ENCODE assay signal across 10 cellular contexts in genomic region chr6:108168501-108168979, GRCh38. TPM values are rescaled to one million over a fixed set of nuclear protein-coding genes. Genes with fewer than 3 reads are reported as not detected.
A peak's percentile ranks its signal among the peaks of the same experiment; 100 is the strongest.
DNase-seq lines count a peak whose midpoint lies in the region; ATAC-seq and TF ChIP-seq lines count a peak whose summit lies in the region.
"Had no signal": no experiment of that assay in that cellular context is flagged by ENCODE, and none has a peak within 500 bp of the region (broad histone marks: within the 10 kb centered on the region; RNA-seq: fewer than 3 reads in every experiment).

No MANE protein-coding gene starts in this region.

- H3K36me3 Mint-ChIP-seq in MCF 10A (ENCODE audit: insufficient read depth, unreplicated experiment), result no peaks in the 10 kb centered on the region
- H3K36me3 Mint-ChIP-seq: mesothelial cell of epicardium had no signal

- intact Hi-C loops in breast epithelium (cut with DNase I; ENCODE audit: low total_unique reads) (no loop called here), MCF 10A (cut with micrococcal nuclease) (no loop called here)

- peak overlapping the region; percentile 13 to 59 (median 33) for H3K4me3 ChIP-seq in breast epithelium
- H3K4me3 ChIP-seq in urinary bladder (ENCODE audit: low read depth, low read length), result peak overlapping the region; percentile 8

- ATAC-seq in HG03196 (IDR thresholded peaks at IDR 0.05; ENCODE audit: unreplicated experiment), result no peak

- no peaks in the 10 kb centered on the region for H3K9me3 Mint-ChIP-seq in MCF 10A (ENCODE audit: unreplicated experiment)
- H3K9me3 Mint-ChIP-seq: mesothelial cell of epicardium; T-helper 1 cell treated with Interleukin-12 subunit alpha and Interleukin-12 subunit beta and Interleukin-4 antibody, amounts not matched to agents 30 μg/mL and 1 μg/mL, for 36 hours had no signal

- BruUV-seq in MCF 10A (replicated peaks; lab: Mats Ljungman, UMichigan), result no TSS peak

- peaks cover 13 to 86% of the 10 kb centered on the region in 2 donors for H3K27me3 ChIP-seq in breast epithelium

- H3K36me3 ChIP-seq in breast epithelium (no peaks in the 10 kb centered on the region), urinary bladder (ENCODE audit: insufficient read depth) (no peaks in the 10 kb centered on the region)

- CTCF ChIA-PET in MCF 10A (lab: Yijun Ruan, JAX), result no interaction called here

- H3K27ac Mint-ChIP-seq in MCF 10A (ENCODE audit: low read depth, unreplicated experiment), result no peak overlapping the region
- H3K27ac Mint-ChIP-seq: mesothelial cell of epicardium had no signal

- WGBS in urinary bladder, result 4% methylated on average over 34 of the region's 34 CpGs

- no peaks in the 10 kb centered on the region for H3K9me3 ChIP-seq in breast epithelium

- DNase-seq in breast epithelium (ENCODE audit: low spot score in 2 of 2) (no peak), MCF 10A (ENCODE audit: unreplicated experiment) (no peak), caudate nucleus (lab: John Stamatoyannopoulos, UW) (peak in 8 of 61 donors; percentile 6 to 41 (median 19)), lung microvascular endothelial cell (ENCODE audit: low read depth in 2 of 2) (peak; percentile 35 to 50), NCI-H2196 treated with DMSO at 0.1 percent for 48 hours (lab: John Stamatoyannopoulos, UW; ENCODE audit: unreplicated experiment) (no peak), NOMO-1 treated with DMSO at 0.1 percent for 48 hours (lab: John Stamatoyannopoulos, UW; ENCODE audit: unreplicated experiment) (no peak)

- H3K4me1 Mint-ChIP-seq in MCF 10A (ENCODE audit: insufficient read depth, unreplicated experiment), result no peaks in the 10 kb centered on the region

- POLR2A ChIA-PET in MCF 10A (lab: Yijun Ruan, JAX), result no interaction called here

- no peak overlapping the region for H3K27ac ChIP-seq in breast epithelium
- H3K27ac ChIP-seq in caudate nucleus (ENCODE audit: low read depth, low read length), result peak overlapping the region; percentile 76
- no peak overlapping the region for H3K27ac ChIP-seq in urinary bladder (ENCODE audit: low read depth)

- no peak overlapping the region for H3K4me3 Mint-ChIP-seq in MCF 10A (ENCODE audit: unreplicated experiment)
- H3K4me3 Mint-ChIP-seq: mesothelial cell of epicardium had no signal

- no peak for TF ChIP-seq CTCF in breast epithelium (IDR thresholded peaks at IDR 0.05)
- TF ChIP-seq CTCF in MCF 10A (IDR thresholded peaks at IDR 0.05; ENCODE audit: unreplicated experiment), result no peak

- no peak for TF ChIP-seq POLR2A in breast epithelium (IDR thresholded peaks at IDR 0.05)

- H3K4me1 ChIP-seq in breast epithelium, result peaks cover 11 to 37% of the 10 kb centered on the region in 2 donors
- H3K4me1 ChIP-seq in urinary bladder (ENCODE audit: insufficient read depth), result peaks cover 1% of the 10 kb centered on the region

- peaks cover 32% of the 10 kb centered on the region for H3K27me3 Mint-ChIP-seq in MCF 10A (ENCODE audit: insufficient read depth, unreplicated experiment)

RNA-seq across cellular contexts. Expression of gene NR2E1, which starts 2.7 kb away (rescaled TPM):
- total RNA-seq in breast epithelium (under 1 TPM in 1 of 3 donors, not detected in 2; 0.33 TPM), MCF 10A (2022) (not detected in 2 replicates), lung microvascular endothelial cell (not detected in 2 replicates), urinary bladder (not detected)
- polyA plus RNA-seq in urinary bladder, result not detected
- total RNA-seq: mesothelial cell of epicardium had no signal

Comparison
In these comparisons a context has a peak if more than half of its experiments do, and no peak if none do; other contexts are left out.
1. DNase-seq: peak in lung microvascular endothelial cell (2 of 2); none in breast epithelium (0 of 2), MCF 10A (single experiment), NCI-H2196 treated with DMSO at 0.1 percent for 48 hours (single experiment) and NOMO-1 treated with DMSO at 0.1 percent for 48 hours (single experiment).